In the genomic region with DNA sequence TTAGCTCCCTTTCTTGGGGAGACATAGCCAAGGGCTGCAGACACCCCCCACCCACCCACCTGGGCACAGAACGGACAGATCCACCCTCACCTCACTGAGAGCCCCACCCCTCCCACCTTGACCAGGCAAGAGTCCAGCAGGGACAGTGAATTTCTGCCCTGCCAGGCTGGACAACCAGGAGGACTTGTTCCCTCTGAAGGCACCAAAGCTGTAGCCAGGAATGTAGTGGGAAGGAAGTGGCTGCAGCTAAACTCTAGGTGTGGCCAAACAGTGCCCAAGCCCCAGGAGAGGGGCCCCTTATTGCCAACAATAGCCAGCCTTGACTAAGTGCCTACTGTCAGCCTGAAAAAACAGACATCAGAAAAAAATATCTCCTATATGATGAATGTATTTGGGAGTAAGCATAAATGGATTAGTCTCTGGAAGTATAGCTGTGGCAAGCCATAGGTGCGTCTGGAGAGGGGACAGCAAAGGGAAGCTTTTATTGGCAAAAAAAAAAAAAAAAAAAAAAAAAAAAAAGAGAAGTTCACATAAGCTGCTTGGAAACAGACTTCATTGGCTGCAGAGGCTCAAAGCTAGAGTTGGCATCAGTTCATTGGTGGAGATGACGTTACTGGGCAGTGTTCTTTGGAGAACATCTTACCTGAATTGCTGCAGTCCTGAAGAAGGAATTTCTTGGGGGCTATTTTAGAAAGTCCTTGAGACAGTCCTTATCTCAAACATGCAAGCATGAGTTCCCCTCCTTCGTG, we compare ENCODE assay signal across 1 cellular context.
TF ChIP-seq lines count a peak whose summit lies in the region.

No MANE protein-coding gene starts in this region.

TF ChIP-seq in IMR-90, 13 proteins besides CTCF, POLR2A, EP300 and RAD21 (continued from another document):
- TF ChIP-seq, protein P1, sequence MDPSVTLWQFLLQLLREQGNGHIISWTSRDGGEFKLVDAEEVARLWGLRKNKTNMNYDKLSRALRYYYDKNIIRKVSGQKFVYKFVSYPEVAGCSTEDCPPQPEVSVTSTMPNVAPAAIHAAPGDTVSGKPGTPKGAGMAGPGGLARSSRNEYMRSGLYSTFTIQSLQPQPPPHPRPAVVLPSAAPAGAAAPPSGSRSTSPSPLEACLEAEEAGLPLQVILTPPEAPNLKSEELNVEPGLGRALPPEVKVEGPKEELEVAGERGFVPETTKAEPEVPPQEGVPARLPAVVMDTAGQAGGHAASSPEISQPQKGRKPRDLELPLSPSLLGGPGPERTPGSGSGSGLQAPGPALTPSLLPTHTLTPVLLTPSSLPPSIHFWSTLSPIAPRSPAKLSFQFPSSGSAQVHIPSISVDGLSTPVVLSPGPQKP (IDR thresholded peaks at IDR 0.05; ENCODE audit: borderline replicate concordance, low read depth, low read length), result no peak
- TF ChIP-seq FOS (IDR thresholded peaks at IDR 0.05; ENCODE audit: low read depth, low read length) (no peak), MXI1 (IDR thresholded peaks at IDR 0.05; ENCODE audit: borderline replicate concordance, low read depth, low read length) (no peak)
